22 cellular contexts compared by ENCODE assay signal in genomic region chr11:27968461-27968860, GRCh38.
"Had no signal": no experiment of that assay in that cellular context is flagged by ENCODE, and none has a peak within 500 bp of the region (broad histone marks: within the 10 kb centered on the region; RNA-seq: fewer than 3 reads in every experiment).

No MANE protein-coding gene starts in this region.

- H3K79me2 ChIP-seq: hepatocyte, parathyroid adenoma had no signal

- H3K4me1 Mint-ChIP-seq: naive B cell; nephron; stimulated activated memory B cell treated with anti-CD40 and anti-IgM and Interleukin-4, amounts not matched to agents 10 μg/mL and 1 μg/mL and 100 μg/mL, for 72 hours had no signal

- H3K27ac Mint-ChIP-seq: endodermal cell; naive B cell; nephron; stimulated activated memory B cell treated with anti-CD40 and anti-IgM and Interleukin-4, amounts not matched to agents 10 μg/mL and 1 μg/mL and 100 μg/mL, for 72 hours; stimulated activated naive CD8-positive, alpha-beta T cell treated with anti-CD3 and anti-CD28 coated beads, Interleukin-15, Interleukin-2, amounts not matched to agents 100 ng/mL and 50 ng/mL, for 24 hours had no signal

- H3K36me3 ChIP-seq: colonic mucosa, right lobe of liver, spleen, tibial nerve, upper lobe of right lung had no signal

- H3K4me3 ChIP-seq: colonic mucosa, hepatocyte, psoas muscle, right lobe of liver, spleen, testis, tibial nerve, upper lobe of right lung had no signal

- H3K27me3 ChIP-seq: colonic mucosa, hepatocyte, right lobe of liver, spleen, testis, tibial nerve, upper lobe of right lung had no signal

- H3K4me2 ChIP-seq: hepatocyte had no signal

- H3K4me1 ChIP-seq: colonic mucosa, parathyroid adenoma, psoas muscle, right lobe of liver, spleen, testis, tibial nerve, upper lobe of right lung had no signal

- DNase-seq: colonic mucosa; effector CD4-positive, alpha-beta T cell; endodermal cell; foreskin melanocyte; head of caudate nucleus; mesendoderm; naive B cell; psoas muscle; retina; right lobe of liver; spleen; stimulated activated CD4-positive, alpha-beta T cell treated with anti-CD3 and anti-CD28 coated beads, Interleukin-15, amount 100 ng/mL, for 24 hours; stimulated activated CD4-positive, alpha-beta T cell treated with anti-CD3 and anti-CD28 coated beads, Interleukin-1b, Interleukin-23, amount 100 ng/mL, for 48 hours; stimulated activated CD4-positive, alpha-beta T cell treated with anti-CD3 and anti-CD28 coated beads, Interleukin-4, amount 100 ng/mL, for 24 hours; testis; upper lobe of right lung had no signal

- H3K27me3 Mint-ChIP-seq: naive B cell; stimulated activated memory B cell treated with anti-CD40 and anti-IgM and Interleukin-4, amounts not matched to agents 10 μg/mL and 1 μg/mL and 100 μg/mL, for 72 hours; stimulated activated naive CD8-positive, alpha-beta T cell treated with anti-CD3 and anti-CD28 coated beads, Interleukin-15, Interleukin-2, amounts not matched to agents 100 ng/mL and 50 ng/mL, for 24 hours had no signal

- H2AFZ ChIP-seq: hepatocyte, parathyroid adenoma had no signal

- ATAC-seq: psoas muscle; right lobe of liver; stimulated activated memory B cell treated with anti-CD40 and anti-IgM and Interleukin-4, amounts not matched to agents 10 μg/mL and 1 μg/mL and 100 μg/mL, for 72 hours; upper lobe of right lung had no signal

- H3K9me3 Mint-ChIP-seq: endodermal cell; nephron; stimulated activated memory B cell treated with anti-CD40 and anti-IgM and Interleukin-4, amounts not matched to agents 10 μg/mL and 1 μg/mL and 100 μg/mL, for 72 hours; stimulated activated naive CD8-positive, alpha-beta T cell treated with anti-CD3 and anti-CD28 coated beads, Interleukin-15, Interleukin-2, amounts not matched to agents 100 ng/mL and 50 ng/mL, for 24 hours had no signal

- H3K36me3 Mint-ChIP-seq: naive B cell; stimulated activated memory B cell treated with anti-CD40 and anti-IgM and Interleukin-4, amounts not matched to agents 10 μg/mL and 1 μg/mL and 100 μg/mL, for 72 hours had no signal

- H3K27ac ChIP-seq: colonic mucosa, hepatocyte, parathyroid adenoma, psoas muscle, right lobe of liver, spleen, testis, tibial nerve, upper lobe of right lung had no signal

- H3K4me3 Mint-ChIP-seq: endodermal cell; naive B cell; nephron; stimulated activated memory B cell treated with anti-CD40 and anti-IgM and Interleukin-4, amounts not matched to agents 10 μg/mL and 1 μg/mL and 100 μg/mL, for 72 hours; stimulated activated naive CD8-positive, alpha-beta T cell treated with anti-CD3 and anti-CD28 coated beads, Interleukin-15, Interleukin-2, amounts not matched to agents 100 ng/mL and 50 ng/mL, for 24 hours had no signal
